In genomic region chr2:60316381-60317028, GRCh38 we compare ENCODE assay signal across 21 cellular contexts.
DNase-seq lines count a peak whose midpoint lies in the region; ATAC-seq, FAIRE-seq and TF ChIP-seq lines count a peak whose summit lies in the region.
"Had no signal": no experiment of that assay in that cellular context is flagged by ENCODE, and none has a peak within 500 bp of the region (broad histone marks: within the 10 kb centered on the region; RNA-seq: fewer than 3 reads in every experiment).

No MANE protein-coding gene starts in this region.

- H3K9me3 Mint-ChIP-seq in nephron (no peaks in the 10 kb centered on the region), type B pancreatic cell (no peaks in the 10 kb centered on the region)
- H3K9me3 Mint-ChIP-seq: stimulated activated naive CD8-positive, alpha-beta T cell treated with anti-CD3 and anti-CD28 coated beads, Interleukin-15, amount 100 ng/mL, for 72 hours had no signal

- peak overlapping the region; percentile 41 for H3K4me3 ChIP-seq in Karpas-422 (ENCODE audit: low read length)
- H3K4me3 ChIP-seq: cardiac muscle cell, esophagus squamous epithelium, upper lobe of right lung had no signal

- peak overlapping the region; percentile 69 for H3K4me2 ChIP-seq in Karpas-422 (ENCODE audit: low read depth, low read length, poor library complexity, severe bottlenecking)

- no peaks in the 10 kb centered on the region for H3K27me3 ChIP-seq in Karpas-422 (ENCODE audit: low read length)
- H3K27me3 ChIP-seq: cardiac muscle cell, upper lobe of right lung had no signal

- TF ChIP-seq POLR2A in GM12891 (IDR thresholded peaks at IDR 0.05; ENCODE audit: low read depth, low read length): no peak

- no peaks in the 10 kb centered on the region for H4K20me1 ChIP-seq in Karpas-422 (ENCODE audit: insufficient read depth, low read depth, low read length)

- H3K4me1 ChIP-seq in Karpas-422 (ENCODE audit: low read length): peaks cover 74% of the 10 kb centered on the region
- H3K4me1 ChIP-seq: upper lobe of right lung had no signal

- ATAC-seq in HG02970 (IDR thresholded peaks at IDR 0.05; ENCODE audit: low FRiP score, unreplicated experiment): no peak
- ATAC-seq: activated CD4-positive, CD25-positive, alpha-beta regulatory T cell treated with anti-CD3 and anti-CD28 coated beads, Interleukin-2, amount 50 U/mL, for 24 hours; stimulated activated naive CD8-positive, alpha-beta T cell treated with anti-CD3 and anti-CD28 coated beads, Interleukin-15, amount 100 ng/mL, for 72 hours; T-helper 17 cell; upper lobe of right lung had no signal

- H3K36me3 Mint-ChIP-seq in nephron (ENCODE audit: low read depth) (no peaks in the 10 kb centered on the region), type B pancreatic cell (no peaks in the 10 kb centered on the region)
- H3K36me3 Mint-ChIP-seq: CD4-positive, CD25-positive, alpha-beta regulatory T cell had no signal

- peak overlapping the region; percentile 76; the same call in 1 of the 2 replicates for H2AFZ ChIP-seq in Karpas-422 (ENCODE audit: low read length)

- no peaks in the 10 kb centered on the region for H3K79me2 ChIP-seq in Karpas-422 (ENCODE audit: low read length)

- FAIRE-seq in GM12891 (lab: Jason Lieb, UNC): peak; percentile 90

- DNase-seq in GM12891 (ENCODE audit: insufficient read length, low spot score) (no peak), Karpas-422 (peak; percentile 73), ecto neural progenitor cell (ENCODE audit: low spot score) (peak; percentile 58), type B pancreatic cell (ENCODE audit: extremely low spot score, unreplicated experiment) (no peak), HUDEP-2 (lab: John Stamatoyannopoulos, UW; ENCODE audit: unreplicated experiment in 76 of 76) (no peak), NAMALWA (ENCODE audit: low spot score) (no peak)
- DNase-seq: CD4-positive, CD25-positive, alpha-beta regulatory T cell; DMS79 treated with DMSO at 0.1 percent for 48 hours; esophagus squamous epithelium; GOT3; mammary epithelial cell; NCI-H146; NCI-H446; SIG-M5; stimulated activated naive CD8-positive, alpha-beta T cell treated with anti-CD3 and anti-CD28 coated beads, Interleukin-15, amount 100 ng/mL, for 72 hours; T-helper 17 cell; upper lobe of right lung had no signal

- peak overlapping the region; percentile 63; the same call in 1 of the 2 replicates for H3K27ac ChIP-seq in Karpas-422 (ENCODE audit: low read length)
- H3K27ac ChIP-seq: cardiac muscle cell, esophagus squamous epithelium, upper lobe of right lung had no signal

- H3K9me2 ChIP-seq in Karpas-422 (replicated peaks; ENCODE audit: insufficient read depth, low read length): no peaks in the 10 kb centered on the region

- peak overlapping the region in 1 of 3 experiments; percentile 17 for H3K4me3 Mint-ChIP-seq in nephron
- no peak overlapping the region for H3K4me3 Mint-ChIP-seq in type B pancreatic cell
- H3K4me3 Mint-ChIP-seq: CD4-positive, CD25-positive, alpha-beta regulatory T cell; stimulated activated naive CD8-positive, alpha-beta T cell treated with anti-CD3 and anti-CD28 coated beads, Interleukin-15, amount 100 ng/mL, for 72 hours; T-helper 17 cell had no signal

- H3K27ac Mint-ChIP-seq in nephron (peak overlapping the region in 2 of 3 experiments; percentile 20 to 29), type B pancreatic cell (no peak overlapping the region)
- H3K27ac Mint-ChIP-seq: CD4-positive, CD25-positive, alpha-beta regulatory T cell; T-helper 17 cell had no signal

- TF ChIP-seq CTCF in nephron (IDR thresholded peaks at IDR 0.05; ENCODE audit: unreplicated experiment in 3 of 3) (no peak), type B pancreatic cell (conservative IDR thresholded peaks at IDR 0.05) (no peak)

- H3K9ac ChIP-seq in Karpas-422 (ENCODE audit: low read length): peak overlapping the region; percentile 44

- no peaks in the 10 kb centered on the region for H3K36me3 ChIP-seq in Karpas-422 (ENCODE audit: insufficient read depth, low read length)
- H3K36me3 ChIP-seq: cardiac muscle cell, esophagus squamous epithelium, upper lobe of right lung had no signal

- no peaks in the 10 kb centered on the region for H3K9me3 ChIP-seq in Karpas-422 (ENCODE audit: low read length)
- H3K9me3 ChIP-seq: esophagus squamous epithelium, upper lobe of right lung had no signal

- H3K4me1 Mint-ChIP-seq in nephron (peaks cover 32% of the 10 kb centered on the region), type B pancreatic cell (ENCODE audit: unreplicated experiment) (peaks cover 17% of the 10 kb centered on the region)
- H3K4me1 Mint-ChIP-seq: T-helper 17 cell had no signal

- H3K27me3 Mint-ChIP-seq in nephron (ENCODE audit: low read depth) (peaks cover 19% of the 10 kb centered on the region), type B pancreatic cell (peaks cover 10% of the 10 kb centered on the region)
- H3K27me3 Mint-ChIP-seq: CD4-positive, CD25-positive, alpha-beta regulatory T cell had no signal

TF ChIP-seq in GM12891, 5 proteins besides CTCF, POLR2A, EP300 and RAD21:
- no peak for TF ChIP-seq POLR2AphosphoS5 (IDR thresholded peaks at IDR 0.05; ENCODE audit: low read depth, low read length)
- no peak for TF ChIP-seq SPI1 (IDR thresholded peaks at IDR 0.05; ENCODE audit: low read depth, low read length)
- no peak for TF ChIP-seq TAF1 (IDR thresholded peaks at IDR 0.05; ENCODE audit: low read depth, low read length)
- peak; percentile 65; the same call in 1 of the 2 replicates for TF ChIP-seq POU2F2 (IDR thresholded peaks at IDR 0.05; ENCODE audit: low read depth, low read length)

Comparison
In these comparisons a context has a peak if more than half of its experiments do, and no peak if none do; other contexts are left out.
1. DNase-seq: peak in Karpas-422 (single experiment) and ecto neural progenitor cell (single experiment); none in GM12891 (single experiment), type B pancreatic cell (single experiment), HUDEP-2 (0 of 76) and NAMALWA (single experiment).